ENCODE assay signal across 13 cellular contexts in genomic region chr19:47698631-47699359, GRCh38. TPM values are rescaled to one million over a fixed set of nuclear protein-coding genes. Genes with fewer than 3 reads are reported as not detected.
A peak's percentile ranks its signal among the peaks of the same experiment; 100 is the strongest.
DNase-seq lines count a peak whose midpoint lies in the region; ATAC-seq and TF ChIP-seq lines count a peak whose summit lies in the region.
"Had no signal": no experiment of that assay in that cellular context is flagged by ENCODE, and none has a peak within 500 bp of the region (broad histone marks: within the 10 kb centered on the region; RNA-seq: fewer than 3 reads in every experiment).

No MANE protein-coding gene starts in this region.

- H3K36me3 Mint-ChIP-seq in activated CD8-positive, alpha-beta T cell treated with anti-CD3 and anti-CD28 coated beads for 36 hours (ENCODE audit: low read depth), result peaks cover 4% of the 10 kb centered on the region
- peaks cover 15% of the 10 kb centered on the region for H3K36me3 Mint-ChIP-seq in activated CD8-positive, alpha-beta T cell treated with anti-CD3 and anti-CD28 coated beads, Interleukin-2, amount 10 ng/mL, durations not matched to agents 7 days and 5 days (ENCODE audit: low read depth)

- no peak for TF ChIP-seq EP300 in transverse colon (IDR thresholded peaks at IDR 0.05; ENCODE audit: low read depth)

- POLR2A ChIA-PET in activated CD8-positive, alpha-beta T cell treated with anti-CD3 and anti-CD28 coated beads for 36 hours (lab: Charles Lee), result interaction anchor here (0.6 kb wide), 1 partner anchor 39 kb away, joined by 3 read pairs; no protein-coding TSS in a partner anchor
- POLR2A ChIA-PET in activated CD8-positive, alpha-beta T cell treated with anti-CD3 and anti-CD28 coated beads, Interleukin-2, amount 10 ng/mL, durations not matched to agents 7 days and 5 days (lab: Charles Lee), result no interaction called here

- peak overlapping the region; percentile 73 for H3K23ac ChIP-seq in neuronal stem cell (ENCODE audit: low read depth, low read length, poor library complexity)

- peak overlapping the region; percentile 81 for H2BK15ac ChIP-seq in neuronal stem cell (ENCODE audit: low read length)

- no peak overlapping the region for H4K91ac ChIP-seq in neuronal stem cell (ENCODE audit: low read depth, low read length, poor library complexity)

- peak overlapping the region; percentile 89 for H2AK5ac ChIP-seq in neuronal stem cell (ENCODE audit: low read depth, low read length)

- no peaks in the 10 kb centered on the region for H3K9me3 Mint-ChIP-seq in activated CD8-positive, alpha-beta T cell treated with anti-CD3 and anti-CD28 coated beads for 36 hours
- no peaks in the 10 kb centered on the region for H3K9me3 Mint-ChIP-seq in activated CD8-positive, alpha-beta T cell treated with anti-CD3 and anti-CD28 coated beads, Interleukin-2, amount 10 ng/mL, durations not matched to agents 7 days and 5 days (ENCODE audit: insufficient read depth)
- H3K9me3 Mint-ChIP-seq: CD8-positive, alpha-beta T cell had no signal

- H3K27ac Mint-ChIP-seq in activated CD8-positive, alpha-beta T cell treated with anti-CD3 and anti-CD28 coated beads for 36 hours, result no peak overlapping the region
- no peak overlapping the region for H3K27ac Mint-ChIP-seq in activated CD8-positive, alpha-beta T cell treated with anti-CD3 and anti-CD28 coated beads, Interleukin-2, amount 10 ng/mL, durations not matched to agents 7 days and 5 days
- H3K27ac Mint-ChIP-seq: CD8-positive, alpha-beta T cell had no signal

- WGBS in neuronal stem cell (ENCODE audit: extremely low coverage in 2 of 2, insufficient read length in 2 of 2, insufficient replicate concordance in 1 of 2), 2 donors, result no CpG with 5 or more reads among the region's 46 CpGs
- 88% methylated on average over 46 of the region's 46 CpGs; no CpG with 5 or more reads in 1 of the 2 donors for WGBS in transverse colon (ENCODE audit: low coverage in 1 of 2), 2 donors

- H3K27me3 Mint-ChIP-seq in activated CD8-positive, alpha-beta T cell treated with anti-CD3 and anti-CD28 coated beads for 36 hours, result no peaks in the 10 kb centered on the region
- H3K27me3 Mint-ChIP-seq in activated CD8-positive, alpha-beta T cell treated with anti-CD3 and anti-CD28 coated beads, Interleukin-2, amount 10 ng/mL, durations not matched to agents 7 days and 5 days (ENCODE audit: low read depth), result no peaks in the 10 kb centered on the region

- no peak overlapping the region for H2BK12ac ChIP-seq in neuronal stem cell (ENCODE audit: low read length)

- DNase-seq in activated CD8-positive, alpha-beta T cell treated with anti-CD3 and anti-CD28 coated beads for 36 hours, result peak; percentile 11
- no peak for DNase-seq in activated CD8-positive, alpha-beta T cell treated with anti-CD3 and anti-CD28 coated beads, Interleukin-2, amount 10 ng/mL, durations not matched to agents 7 days and 5 days
- DNase-seq in RWPE2 (ENCODE audit: low spot score) (peak; percentile 60), neuronal stem cell (ENCODE audit: low spot score) (no peak), transverse colon (no peak), UCSD-AML1 (lab: John Stamatoyannopoulos, UW; ENCODE audit: unreplicated experiment) (no peak), SKM-1 (lab: John Stamatoyannopoulos, UW; ENCODE audit: unreplicated experiment) (no peak)
- no peak for DNase-seq in stimulated activated CD4-positive, alpha-beta T cell treated with anti-CD3 and anti-CD28 coated beads, Interleukin-4, amount 100 ng/mL, for 24 hours
- DNase-seq: NCI-H1092, NCI-H2081 treated with DMSO at 0.1 percent for 48 hours had no signal

- H3K27me3 ChIP-seq in RWPE2 (ENCODE audit: insufficient read depth, poor library complexity, severe bottlenecking) (no peaks in the 10 kb centered on the region), neuronal stem cell (ENCODE audit: control insufficient read depth in 3 of 3, insufficient read depth in 3 of 3, low read depth in 1 of 3, low read length in 3 of 3) (no peaks in the 10 kb centered on the region), transverse colon (no peaks in the 10 kb centered on the region)

- ATAC-seq in activated CD8-positive, alpha-beta T cell treated with anti-CD3 and anti-CD28 coated beads for 36 hours, result no peak
- no peak for ATAC-seq in activated CD8-positive, alpha-beta T cell treated with anti-CD3 and anti-CD28 coated beads, Interleukin-2, amount 10 ng/mL, durations not matched to agents 7 days and 5 days
- no peak for ATAC-seq in RWPE2 (ENCODE audit: low read depth)

- H3K4me3 Mint-ChIP-seq in activated CD8-positive, alpha-beta T cell treated with anti-CD3 and anti-CD28 coated beads for 36 hours, result no peak overlapping the region
- no peak overlapping the region for H3K4me3 Mint-ChIP-seq in activated CD8-positive, alpha-beta T cell treated with anti-CD3 and anti-CD28 coated beads, Interleukin-2, amount 10 ng/mL, durations not matched to agents 7 days and 5 days
- H3K4me3 Mint-ChIP-seq: CD8-positive, alpha-beta T cell had no signal

- H3K4me1 Mint-ChIP-seq in activated CD8-positive, alpha-beta T cell treated with anti-CD3 and anti-CD28 coated beads for 36 hours (ENCODE audit: low read depth), result no peaks in the 10 kb centered on the region
- H3K4me1 Mint-ChIP-seq in activated CD8-positive, alpha-beta T cell treated with anti-CD3 and anti-CD28 coated beads, Interleukin-2, amount 10 ng/mL, durations not matched to agents 7 days and 5 days (ENCODE audit: low read depth), result peaks cover 2% of the 10 kb centered on the region

- TF ChIP-seq POLR2A in transverse colon (IDR thresholded peaks at IDR 0.05), result no peak

- no peak for TF ChIP-seq CTCF in activated CD8-positive, alpha-beta T cell treated with anti-CD3 and anti-CD28 coated beads for 36 hours (IDR thresholded peaks at IDR 0.05)
- TF ChIP-seq CTCF in RWPE2 (IDR thresholded peaks at IDR 0.05; ENCODE audit: poor library complexity, severe bottlenecking) (no peak), transverse colon (IDR thresholded peaks at IDR 0.05) (no peak)

- no peak overlapping the region for H3K27ac ChIP-seq in RWPE2 (ENCODE audit: poor library complexity, severe bottlenecking)
- H3K27ac ChIP-seq in neuronal stem cell (replicated peaks; ENCODE audit: low read length), result no peak overlapping the region
- H3K27ac ChIP-seq in transverse colon, result peak overlapping the region in 3 of 4 donors; percentile 16 to 82 (median 76)

- no peak overlapping the region for H3K14ac ChIP-seq in neuronal stem cell (ENCODE audit: low read length)

- H3K4me3 ChIP-seq in RWPE2 (ENCODE audit: severe bottlenecking) (no peak overlapping the region), neuronal stem cell (ENCODE audit: low read length in 2 of 2) (no peak overlapping the region), transverse colon (no peak overlapping the region)
- H3K4me3 ChIP-seq: GM12878, GM23248 had no signal

- H3K9ac ChIP-seq in neuronal stem cell (ENCODE audit: low read depth, low read length, poor library complexity), result no peak overlapping the region

- CTCF ChIA-PET in activated CD8-positive, alpha-beta T cell treated with anti-CD3 and anti-CD28 coated beads for 36 hours (lab: Charles Lee), result interaction anchor here (0.6 to 3.6 kb wide), 24 partner anchors 9 to 377 kb away, joined by 3 to 27 read pairs (median 4); partner anchors contain the start of genes EHD2 and KPTN
- CTCF ChIA-PET in activated CD8-positive, alpha-beta T cell treated with anti-CD3 and anti-CD28 coated beads, Interleukin-2, amount 10 ng/mL, durations not matched to agents 7 days and 5 days (lab: Charles Lee), result interaction anchor here (0.7 to 2.7 kb wide), 21 partner anchors 9 to 271 kb away, joined by 3 to 21 read pairs (median 5); partner anchors contain the start of genes EHD2, KPTN and NAPA

- in situ Hi-C loops in transverse colon (cut with MboI; ENCODE audit: low pct_ligation_motif_present in 1 of 4, low pct_unique_long_range_greater_than_20kb in 1 of 4, low sequenced_read_pairs in 3 of 4), result loop anchor here in 1 of 4 donors (5.0 kb wide), 1 partner anchor 261 kb away; no protein-coding TSS in a partner anchor

- peak overlapping the region; percentile 38 for H3K18ac ChIP-seq in neuronal stem cell (ENCODE audit: low read length)

- no peak overlapping the region for H2BK120ac ChIP-seq in neuronal stem cell (ENCODE audit: low read depth, low read length)

- H3K4me1 ChIP-seq in RWPE2 (ENCODE audit: insufficient read depth, poor library complexity, severe bottlenecking) (no peaks in the 10 kb centered on the region), neuronal stem cell (ENCODE audit: control insufficient read depth in 2 of 2, insufficient read depth in 1 of 2, low read depth in 1 of 2, low read length in 2 of 2) (peaks cover 0 to 2% of the 10 kb centered on the region in 2 donors), transverse colon (peaks cover 4 to 10% (median 8%) of the 10 kb centered on the region in 4 donors)

- no peak overlapping the region for H3K4ac ChIP-seq in neuronal stem cell (ENCODE audit: low read length)

- no peak overlapping the region for H2AFZ ChIP-seq in neuronal stem cell (ENCODE audit: low read length)
- H2AFZ ChIP-seq: GM23248 had no signal

- peaks cover 11% of the 10 kb centered on the region for H3K79me1 ChIP-seq in neuronal stem cell (ENCODE audit: low read depth, low read length)

- H2BK5ac ChIP-seq in neuronal stem cell (ENCODE audit: low read length), result peak overlapping the region; percentile 19

- intact Hi-C loops in activated CD8-positive, alpha-beta T cell treated with anti-CD3 and anti-CD28 coated beads for 36 hours (cut with micrococcal nuclease), result loop anchor here (2.0 kb wide), 1 partner anchor 262 kb away; no protein-coding TSS in a partner anchor
- intact Hi-C loops in transverse colon (cut with DNase I; ENCODE audit: low total_unique reads), result loop anchor here (1.0 to 2.0 kb wide), 2 partner anchors 90 to 262 kb away; no protein-coding TSS in a partner anchor

- H4K8ac ChIP-seq in neuronal stem cell (ENCODE audit: low read depth, low read length), result peak overlapping the region; percentile 9

- H3K4me2 ChIP-seq in neuronal stem cell (ENCODE audit: insufficient read depth, low read length, poor library complexity, severe bottlenecking), result no peak overlapping the region

- H3K36me3 ChIP-seq in RWPE2 (ENCODE audit: low read depth), result peaks cover 28% of the 10 kb centered on the region
- H3K36me3 ChIP-seq in neuronal stem cell (replicated peaks in 1 of 2; ENCODE audit: control insufficient read depth in 2 of 2, insufficient read depth in 2 of 2, low read length in 2 of 2), result peaks cover 26 to 54% of the 10 kb centered on the region in 2 donors
- H3K36me3 ChIP-seq in transverse colon, result peaks cover 0 to 14% (median 3%) of the 10 kb centered on the region in 4 donors

- no peaks in the 10 kb centered on the region for H3K9me3 ChIP-seq in RWPE2 (ENCODE audit: severe bottlenecking)
- no peaks in the 10 kb centered on the region for H3K9me3 ChIP-seq in neuronal stem cell (replicated peaks in 1 of 2; ENCODE audit: control insufficient read depth in 2 of 2, insufficient read depth in 1 of 2, low read depth in 1 of 2, low read length in 2 of 2)
- no peaks in the 10 kb centered on the region for H3K9me3 ChIP-seq in transverse colon

RNA-seq across cellular contexts. Expression of gene EHD2, which starts 14.4 kb away (rescaled TPM):
- 1 to 10 TPM; 1.1 to 1.4 TPM for total RNA-seq in activated CD8-positive, alpha-beta T cell treated with anti-CD3 and anti-CD28 coated beads for 36 hours
- total RNA-seq in activated CD8-positive, alpha-beta T cell treated with anti-CD3 and anti-CD28 coated beads, Interleukin-2, amount 10 ng/mL, durations not matched to agents 7 days and 5 days, result under 1 TPM in 1 of 2 experiments, not detected in 1; 0.34 TPM
- polyA plus RNA-seq in neuronal stem cell (2013, experiment 1 of 2), result 2.5 TPM
- 2.3 TPM for polyA plus RNA-seq in neuronal stem cell (2013, experiment 2 of 2)
- total RNA-seq in transverse colon, result 10 to 100 TPM; 15.2 to 93.1 (median 25.3) TPM

RNA-seq across cellular contexts. Expression of gene NOP53, which starts 46.6 kb away (rescaled TPM):
- 100 to 1,000 TPM; 300 to 301 TPM for total RNA-seq in activated CD8-positive, alpha-beta T cell treated with anti-CD3 and anti-CD28 coated beads for 36 hours
- 100 to 1,000 TPM; 244 to 272 TPM for total RNA-seq in activated CD8-positive, alpha-beta T cell treated with anti-CD3 and anti-CD28 coated beads, Interleukin-2, amount 10 ng/mL, durations not matched to agents 7 days and 5 days
- polyA plus RNA-seq in neuronal stem cell (2013, experiment 1 of 2), result 401 TPM
- polyA plus RNA-seq in neuronal stem cell (2013, experiment 2 of 2), result 405 TPM
- 100 to 1,000 TPM; 239 to 490 (median 364) TPM for total RNA-seq in transverse colon

Comparison
In these comparisons a context has a peak if more than half of its experiments do, and no peak if none do; other contexts are left out.
1. DNase-seq: peak in activated CD8-positive, alpha-beta T cell treated with anti-CD3 and anti-CD28 coated beads for 36 hours (single experiment) and RWPE2 (single experiment); none in activated CD8-positive, alpha-beta T cell treated with anti-CD3 and anti-CD28 coated beads, Interleukin-2, amount 10 ng/mL, durations not matched to agents 7 days and 5 days (single experiment), neuronal stem cell (single experiment), transverse colon (single experiment), UCSD-AML1 (single experiment), stimulated activated CD4-positive, alpha-beta T cell treated with anti-CD3 and anti-CD28 coated beads, Interleukin-4, amount 100 ng/mL, for 24 hours (single experiment) and SKM-1 (single experiment).
2. H3K27ac ChIP-seq: peak in transverse colon (3 of 4); none in RWPE2 (single experiment) and neuronal stem cell (single experiment).
3. RNA of gene EHD2, which starts 14.4 kb away (total RNA-seq): 15.2 to 93.1 TPM in transverse colon; 1.1 to 1.4 TPM in activated CD8-positive, alpha-beta T cell treated with anti-CD3 and anti-CD28 coated beads for 36 hours and 0.34 TPM in activated CD8-positive, alpha-beta T cell treated with anti-CD3 and anti-CD28 coated beads, Interleukin-2, amount 10 ng/mL, durations not matched to agents 7 days and 5 days; every median in the first group is over 4 times any median in the second.